Comparison of ENCODE assay signal across 1 cellular context in the genomic region with DNA sequence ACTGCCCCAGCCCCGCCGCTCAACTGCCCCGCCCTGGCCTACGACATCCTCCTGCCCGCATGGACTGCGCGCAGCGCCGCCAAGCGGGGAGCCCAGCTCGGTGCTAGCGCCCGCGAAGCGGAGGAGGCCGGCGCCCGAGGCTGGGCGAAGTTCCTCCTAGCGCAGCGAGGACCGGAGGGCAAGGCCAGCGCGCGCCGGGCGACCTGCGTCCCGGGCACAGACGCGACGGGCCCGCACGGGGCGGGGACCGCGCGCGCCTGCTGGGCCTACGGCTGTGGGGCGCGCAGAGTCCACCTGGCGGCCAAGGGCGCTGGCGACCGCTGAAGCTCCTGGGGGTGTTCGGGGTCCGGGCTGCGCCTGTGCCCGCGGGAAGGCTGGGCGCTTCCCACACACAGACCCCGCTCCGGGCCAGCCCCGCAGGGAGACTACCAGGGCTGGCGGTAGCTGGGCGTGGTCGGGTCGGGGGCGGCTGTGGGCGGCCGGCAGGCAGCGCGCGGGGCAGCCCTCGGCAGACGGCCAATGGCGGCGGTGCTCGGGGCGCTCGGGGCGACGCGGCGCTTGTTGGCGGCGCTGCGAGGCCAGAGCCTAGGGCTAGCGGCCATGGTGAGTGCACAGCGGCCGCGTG.
TF ChIP-seq lines count a peak whose summit lies in the region.

Gene PCBD2, plus strand, starts transcription at position 511 of the 625 bp plus-strand sequence. Its CDS starts 9 bp downstream, at position 520.

TF ChIP-seq in K562, 482 proteins besides CTCF, POLR2A, EP300 and RAD21 (continued from another document and continues in another):
- TF ChIP-seq NFYB (IDR thresholded peaks at IDR 0.05; ENCODE audit: extremely low read depth, insufficient read length) (no peak), ZNF408 (CRISPR knock-in tag; IDR thresholded peaks at IDR 0.05; ENCODE audit: low read depth) (no peak), KAT8 (IDR thresholded peaks at IDR 0.05; ENCODE audit: low read depth) (no peak), MIER1 (IDR thresholded peaks at IDR 0.05; ENCODE audit: low read depth) (no peak), ZNF280A (IDR thresholded peaks at IDR 0.05; ENCODE audit: low read depth, partially characterized antibody) (no peak), HMG20B (CRISPR knock-in tag; IDR thresholded peaks at IDR 0.05) (no peak), PYGO2 (tag; IDR thresholded peaks at IDR 0.05) (no peak), CSDE1 (IDR thresholded peaks at IDR 0.05) (no peak; a peak in 1 of 4 replicates), SMAD4 (CRISPR knock-in tag; conservative IDR thresholded peaks at IDR 0.05) (peak; percentile 82), DNMT1 (IDR thresholded peaks at IDR 0.05) (no peak), KDM4B (IDR thresholded peaks at IDR 0.05; ENCODE audit: borderline replicate concordance in 2 of 2, low read depth in 1 of 2) (no peak), MCM2 (IDR thresholded peaks at IDR 0.05; ENCODE audit: low read depth) (no peak), ZNF12 (CRISPR knock-in tag; IDR thresholded peaks at IDR 0.05) (no peak), ZNF134 (CRISPR knock-in tag; conservative IDR thresholded peaks at IDR 0.05) (0 out of 2 replicates have a peak, but pooled peaks have one; percentile 39), MAZ (CRISPR knock-in tag; conservative IDR thresholded peaks at IDR 0.05 in 1 of 2, IDR thresholded peaks at IDR 0.05 in 1 of 2) (peak; percentile 93 to 97), POU5F1 (IDR thresholded peaks at IDR 0.05; ENCODE audit: borderline replicate concordance, low read depth, low read length, partially characterized antibody) (no peak), HSF4 (CRISPR knock-in tag; IDR thresholded peaks at IDR 0.05; ENCODE audit: borderline replicate concordance) (no peak), ZNF639 (CRISPR knock-in tag; conservative IDR thresholded peaks at IDR 0.05 in 1 of 2, IDR thresholded peaks at IDR 0.05 in 1 of 2) (peak in 1 of 2 experiments; percentile 93; a peak in 2 of 4 replicates), ESRRB (CRISPR knock-in tag; IDR thresholded peaks at IDR 0.05; ENCODE audit: borderline replicate concordance) (no peak), ETS2 (tag; IDR thresholded peaks at IDR 0.05; ENCODE audit: borderline replicate concordance, poor library complexity, severe bottlenecking) (peak; percentile 15), PHTF2 (CRISPR knock-in tag; IDR thresholded peaks at IDR 0.05) (no peak), L3MBTL2 (IDR thresholded peaks at IDR 0.05) (peak; percentile 70), NR4A1 (CRISPR knock-in tag; IDR thresholded peaks at IDR 0.05) (no peak), NR4A1 (tag; IDR thresholded peaks at IDR 0.05) (no peak; the same call in 1 of the 2 replicates), ZNF184 (CRISPR knock-in tag; IDR thresholded peaks at IDR 0.05) (no peak), GTF2A2 (tag; IDR thresholded peaks at IDR 0.05) (no peak), ZNF41 (CRISPR knock-in tag; conservative IDR thresholded peaks at IDR 0.05) (no peak), SRSF3 (IDR thresholded peaks at IDR 0.05; ENCODE audit: insufficient read depth, low read length) (no peak), ZBTB40 (IDR thresholded peaks at IDR 0.05) (no peak), ZBTB40 (CRISPR knock-in tag; IDR thresholded peaks at IDR 0.05) (no peak), HDAC3 (IDR thresholded peaks at IDR 0.05; ENCODE audit: borderline replicate concordance, partially characterized antibody) (no peak), KLF16 (IDR thresholded peaks at IDR 0.05) (0 out of 2 replicates have a peak, but pooled peaks have one; percentile 22), GABPB2 (CRISPR knock-in tag; conservative IDR thresholded peaks at IDR 0.05) (no peak), SIX5 (IDR thresholded peaks at IDR 0.05; ENCODE audit: borderline replicate concordance in 1 of 2, insufficient read depth in 1 of 2, low read depth in 1 of 2, low read length in 2 of 2) (no peak), CREB5 (CRISPR knock-in tag; IDR thresholded peaks at IDR 0.05) (no peak), ZNF124 (CRISPR knock-in tag; IDR thresholded peaks at IDR 0.05) (no peak), TCF3 (CRISPR knock-in tag; IDR thresholded peaks at IDR 0.05) (peak; percentile 43), BMI1 (IDR thresholded peaks at IDR 0.05; ENCODE audit: low read length) (no peak), FUS (optimal IDR thresholded peaks at IDR 0.05; ENCODE audit: low read depth, low read length) (peak; percentile 99), ZSCAN29 (IDR thresholded peaks at IDR 0.05) (peak; percentile 70; the same call in 1 of the 2 replicates), ELF2 (CRISPR knock-in tag; IDR thresholded peaks at IDR 0.05) (peak; percentile 44; the same call in 1 of the 2 replicates)
- TF ChIP-seq, protein P1, sequence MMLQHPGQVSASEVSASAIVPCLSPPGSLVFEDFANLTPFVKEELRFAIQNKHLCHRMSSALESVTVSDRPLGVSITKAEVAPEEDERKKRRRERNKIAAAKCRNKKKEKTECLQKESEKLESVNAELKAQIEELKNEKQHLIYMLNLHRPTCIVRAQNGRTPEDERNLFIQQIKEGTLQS (IDR thresholded peaks at IDR 0.05): no peak
- TF ChIP-seq, protein P1 (CRISPR knock-in tag; conservative IDR thresholded peaks at IDR 0.05): peak; percentile 39; the same call in 1 of the 2 replicates
- TF ChIP-seq, protein P2, sequence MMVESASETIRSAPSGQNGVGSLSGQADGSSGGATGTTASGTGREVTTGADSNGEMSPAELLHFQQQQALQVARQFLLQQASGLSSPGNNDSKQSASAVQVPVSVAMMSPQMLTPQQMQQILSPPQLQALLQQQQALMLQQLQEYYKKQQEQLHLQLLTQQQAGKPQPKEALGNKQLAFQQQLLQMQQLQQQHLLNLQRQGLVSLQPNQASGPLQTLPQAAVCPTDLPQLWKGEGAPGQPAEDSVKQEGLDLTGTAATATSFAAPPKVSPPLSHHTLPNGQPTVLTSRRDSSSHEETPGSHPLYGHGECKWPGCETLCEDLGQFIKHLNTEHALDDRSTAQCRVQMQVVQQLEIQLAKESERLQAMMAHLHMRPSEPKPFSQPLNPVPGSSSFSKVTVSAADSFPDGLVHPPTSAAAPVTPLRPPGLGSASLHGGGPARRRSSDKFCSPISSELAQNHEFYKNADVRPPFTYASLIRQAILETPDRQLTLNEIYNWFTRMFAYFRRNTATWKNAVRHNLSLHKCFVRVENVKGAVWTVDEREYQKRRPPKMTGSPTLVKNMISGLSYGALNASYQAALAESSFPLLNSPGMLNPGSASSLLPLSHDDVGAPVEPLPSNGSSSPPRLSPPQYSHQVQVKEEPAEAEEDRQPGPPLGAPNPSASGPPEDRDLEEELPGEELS (CRISPR knock-in tag; IDR thresholded peaks at IDR 0.05; ENCODE audit: borderline replicate concordance): peak; percentile 53; the same call in 1 of the 2 replicates
- TF ChIP-seq, protein P3, sequence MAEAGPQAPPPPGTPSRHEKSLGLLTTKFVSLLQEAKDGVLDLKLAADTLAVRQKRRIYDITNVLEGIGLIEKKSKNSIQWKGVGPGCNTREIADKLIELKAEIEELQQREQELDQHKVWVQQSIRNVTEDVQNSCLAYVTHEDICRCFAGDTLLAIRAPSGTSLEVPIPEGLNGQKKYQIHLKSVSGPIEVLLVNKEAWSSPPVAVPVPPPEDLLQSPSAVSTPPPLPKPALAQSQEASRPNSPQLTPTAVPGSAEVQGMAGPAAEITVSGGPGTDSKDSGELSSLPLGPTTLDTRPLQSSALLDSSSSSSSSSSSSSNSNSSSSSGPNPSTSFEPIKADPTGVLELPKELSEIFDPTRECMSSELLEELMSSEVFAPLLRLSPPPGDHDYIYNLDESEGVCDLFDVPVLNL (CRISPR knock-in tag; IDR thresholded peaks at IDR 0.05; ENCODE audit: low read depth): no peak
- TF ChIP-seq, protein P4, sequence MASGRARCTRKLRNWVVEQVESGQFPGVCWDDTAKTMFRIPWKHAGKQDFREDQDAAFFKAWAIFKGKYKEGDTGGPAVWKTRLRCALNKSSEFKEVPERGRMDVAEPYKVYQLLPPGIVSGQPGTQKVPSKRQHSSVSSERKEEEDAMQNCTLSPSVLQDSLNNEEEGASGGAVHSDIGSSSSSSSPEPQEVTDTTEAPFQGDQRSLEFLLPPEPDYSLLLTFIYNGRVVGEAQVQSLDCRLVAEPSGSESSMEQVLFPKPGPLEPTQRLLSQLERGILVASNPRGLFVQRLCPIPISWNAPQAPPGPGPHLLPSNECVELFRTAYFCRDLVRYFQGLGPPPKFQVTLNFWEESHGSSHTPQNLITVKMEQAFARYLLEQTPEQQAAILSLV (tag; IDR thresholded peaks at IDR 0.05): no peak
